11 cellular contexts compared by ENCODE assay signal in the genomic region with DNA sequence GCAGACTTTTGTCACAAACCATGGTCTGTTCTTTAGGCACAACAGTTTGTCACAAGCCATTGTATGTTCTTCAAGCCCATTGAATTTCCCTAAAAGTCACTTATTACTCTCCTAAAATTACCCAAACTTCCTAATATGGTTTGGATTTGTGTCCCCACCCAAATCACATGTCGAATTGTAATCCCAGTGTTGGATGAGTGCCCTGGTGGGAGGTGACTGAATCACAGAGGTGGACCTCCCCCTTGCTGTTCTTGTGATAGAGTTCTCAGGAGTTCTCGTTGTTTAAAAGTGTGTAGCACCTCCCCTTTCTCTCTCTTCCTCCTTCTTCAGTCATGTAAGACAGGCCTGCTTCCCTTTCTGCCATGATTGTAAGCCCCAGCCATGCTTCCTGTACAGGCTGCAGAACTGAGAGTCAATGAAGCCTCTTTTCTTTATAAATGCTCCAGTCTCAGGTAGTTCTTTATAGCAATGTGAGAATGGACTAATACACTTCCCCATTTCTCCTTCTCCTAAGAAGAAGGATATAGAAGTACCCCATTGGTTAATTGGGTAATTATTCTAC. TPM values are rescaled to one million over a fixed set of nuclear protein-coding genes. Genes with fewer than 3 reads are reported as not detected.
DNase-seq lines count a peak whose midpoint lies in the region; ATAC-seq, FAIRE-seq and TF ChIP-seq lines count a peak whose summit lies in the region.
"Had no signal": no experiment of that assay in that cellular context is flagged by ENCODE, and none has a peak within 500 bp of the region (broad histone marks: within the 10 kb centered on the region; RNA-seq: fewer than 3 reads in every experiment).

No MANE protein-coding gene starts in this region.

- peak; percentile 96 for FAIRE-seq in GM12878 (lab: Jason Lieb, UNC)
- FAIRE-seq: D721Med had no signal

- H3K4me1 ChIP-seq in GM12878 (ENCODE audit: control insufficient read depth, insufficient read depth, low read length) (peaks cover 11% of the 10 kb centered on the region), breast epithelium (no peaks in the 10 kb centered on the region)
- H3K4me1 ChIP-seq: left ventricle myocardium inferior had no signal

- CTCF ChIA-PET in GM12878 (lab: Yijun Ruan, JAX) = interaction anchor here (1.1 to 1.5 kb wide), 2 partner anchors 11 to 132 kb away, joined by 3 to 4 read pairs; no protein-coding TSS in a partner anchor

- POLR2A ChIA-PET in GM12878 (lab: Charles Lee) = no interaction called here

- BruUV-seq in GM12878 (replicated peaks; lab: Mats Ljungman, UMichigan) = no TSS peak

- peaks cover 4% of the 10 kb centered on the region; the same call in 2 of the 3 replicates for H3K9me3 ChIP-seq in GM12878 (replicated peaks; ENCODE audit: control insufficient read depth, insufficient read depth, low read length)
- H3K9me3 ChIP-seq in breast epithelium = no peaks in the 10 kb centered on the region
- H3K9me3 ChIP-seq: left ventricle myocardium inferior had no signal

- in situ Hi-C loops in GM12878 (cut with MboI) = no loop called here

- peak overlapping the region; percentile 36 for H3K27ac ChIP-seq in GM12878 (ENCODE audit: control insufficient read depth, insufficient read depth)
- no peak overlapping the region for H3K27ac ChIP-seq in breast epithelium
- H3K27ac ChIP-seq: left ventricle myocardium inferior had no signal

- WGBS in GM12878 (ENCODE audit: insufficient coverage, insufficient replicate concordance, low lambda C conversion rate, missing lambda C conversion rate) = 50% methylated on average over 2 of the region's 2 CpGs

- H3K4me2 ChIP-seq in GM12878 (ENCODE audit: control insufficient read depth, insufficient read depth) = no peak overlapping the region

- DNase-seq in GM12865 (ENCODE audit: low read depth) (peak; percentile 57), GM12878 (ENCODE audit: low read depth, low spot score) (no peak), breast epithelium (ENCODE audit: low spot score in 2 of 2) (no peak), ecto neural progenitor cell (ENCODE audit: low spot score) (no peak), LoVo (ENCODE audit: low spot score) (no peak)
- DNase-seq in activated CD4-positive, alpha-beta T cell treated with anti-CD3 and anti-CD28 coated beads for 1 hour = no peak
- DNase-seq: activated CD8-positive, alpha-beta memory T cell treated with anti-CD3 and anti-CD28 coated beads, Interleukin-2, amount 50 U/mL, for 4 hours; left ventricle myocardium inferior had no signal

- TF ChIP-seq EP300 in GM12878 (IDR thresholded peaks at IDR 0.05; ENCODE audit: borderline replicate concordance in 1 of 2, control insufficient read depth in 1 of 2, low read depth in 2 of 2, low read length in 2 of 2) = no peak

- SMC1A ChIA-PET in GM12878 (lab: Charles Lee; ENCODE audit: uncharacterized antibody, unreplicated experiment) = interaction anchor here (0.8 to 1.9 kb wide), 5 partner anchors 9 to 135 kb away, joined by 3 to 6 read pairs (median 4); no protein-coding TSS in a partner anchor

- TF ChIP-seq CTCF in GM12865 (IDR thresholded peaks at IDR 0.05; ENCODE audit: insufficient read depth, low read depth, low read length, missing control alignments) (no peak), GM12878 (IDR thresholded peaks at IDR 0.05 in 2 of 3, conservative IDR thresholded peaks at IDR 0.05 in 1 of 3; ENCODE audit: control insufficient read depth in 2 of 3, extremely low read depth in 1 of 3, insufficient read depth in 1 of 3, low read depth in 3 of 3, low read length in 3 of 3) (no peak), breast epithelium (IDR thresholded peaks at IDR 0.05) (no peak)

- no peak overlapping the region for H3K9ac ChIP-seq in GM12878 (ENCODE audit: control insufficient read depth, insufficient read depth, low read length)

- no peaks in the 10 kb centered on the region for H3K27me3 ChIP-seq in GM12878 (replicated peaks in 1 of 2; ENCODE audit: control insufficient read depth in 2 of 2, insufficient read depth in 2 of 2, low read length in 1 of 2)
- no peaks in the 10 kb centered on the region for H3K27me3 ChIP-seq in breast epithelium

- H3K4me3 ChIP-seq in GM12865 (ENCODE audit: low read depth, low read length) (no peak overlapping the region), GM12878 (no peak overlapping the region), breast epithelium (no peak overlapping the region)
- H3K4me3 ChIP-seq: left ventricle myocardium inferior had no signal

- H3K36me3 ChIP-seq in GM12878 (ENCODE audit: control insufficient read depth in 2 of 2, insufficient read depth in 2 of 2, low read length in 1 of 2) (no peaks in the 10 kb centered on the region), breast epithelium (no peaks in the 10 kb centered on the region)
- H3K36me3 ChIP-seq: left ventricle myocardium inferior had no signal

- intact Hi-C loops in GM12878 (cut with micrococcal nuclease; ENCODE audit: unreplicated experiment) (no loop called here), breast epithelium (cut with DNase I; ENCODE audit: low total_unique reads) (no loop called here)

- peak overlapping the region; percentile 44 for H2AFZ ChIP-seq in GM12878 (ENCODE audit: control insufficient read depth, low read depth, low read length)

- no peaks in the 10 kb centered on the region for H3K79me2 ChIP-seq in GM12878 (ENCODE audit: control insufficient read depth, insufficient read depth, low read length)

- TF ChIP-seq RAD21 in GM12878 (IDR thresholded peaks at IDR 0.05; ENCODE audit: insufficient read depth, low read depth, low read length) = no peak

- RAD21 ChIA-PET in GM12878 (lab: Charles Lee; ENCODE audit: unreplicated experiment) = no interaction called here

- no peaks in the 10 kb centered on the region for H4K20me1 ChIP-seq in GM12878 (ENCODE audit: control insufficient read depth, insufficient read depth)

- no peak for TF ChIP-seq POLR2A in GM12878 (IDR thresholded peaks at IDR 0.05; ENCODE audit: low read depth, low read length)
- TF ChIP-seq POLR2A in breast epithelium (IDR thresholded peaks at IDR 0.05) = no peak

- peak; percentile 84 for ATAC-seq in GM21381 (IDR thresholded peaks at IDR 0.05; ENCODE audit: unreplicated experiment)
- ATAC-seq in HG03175 (IDR thresholded peaks at IDR 0.05; ENCODE audit: unreplicated experiment) = peak; percentile 89
- ATAC-seq in GM12878 = peak; percentile 89

TF ChIP-seq in GM12878, 131 proteins besides CTCF, POLR2A, EP300 and RAD21 (continues in another document):
- TF ChIP-seq, protein P1, sequence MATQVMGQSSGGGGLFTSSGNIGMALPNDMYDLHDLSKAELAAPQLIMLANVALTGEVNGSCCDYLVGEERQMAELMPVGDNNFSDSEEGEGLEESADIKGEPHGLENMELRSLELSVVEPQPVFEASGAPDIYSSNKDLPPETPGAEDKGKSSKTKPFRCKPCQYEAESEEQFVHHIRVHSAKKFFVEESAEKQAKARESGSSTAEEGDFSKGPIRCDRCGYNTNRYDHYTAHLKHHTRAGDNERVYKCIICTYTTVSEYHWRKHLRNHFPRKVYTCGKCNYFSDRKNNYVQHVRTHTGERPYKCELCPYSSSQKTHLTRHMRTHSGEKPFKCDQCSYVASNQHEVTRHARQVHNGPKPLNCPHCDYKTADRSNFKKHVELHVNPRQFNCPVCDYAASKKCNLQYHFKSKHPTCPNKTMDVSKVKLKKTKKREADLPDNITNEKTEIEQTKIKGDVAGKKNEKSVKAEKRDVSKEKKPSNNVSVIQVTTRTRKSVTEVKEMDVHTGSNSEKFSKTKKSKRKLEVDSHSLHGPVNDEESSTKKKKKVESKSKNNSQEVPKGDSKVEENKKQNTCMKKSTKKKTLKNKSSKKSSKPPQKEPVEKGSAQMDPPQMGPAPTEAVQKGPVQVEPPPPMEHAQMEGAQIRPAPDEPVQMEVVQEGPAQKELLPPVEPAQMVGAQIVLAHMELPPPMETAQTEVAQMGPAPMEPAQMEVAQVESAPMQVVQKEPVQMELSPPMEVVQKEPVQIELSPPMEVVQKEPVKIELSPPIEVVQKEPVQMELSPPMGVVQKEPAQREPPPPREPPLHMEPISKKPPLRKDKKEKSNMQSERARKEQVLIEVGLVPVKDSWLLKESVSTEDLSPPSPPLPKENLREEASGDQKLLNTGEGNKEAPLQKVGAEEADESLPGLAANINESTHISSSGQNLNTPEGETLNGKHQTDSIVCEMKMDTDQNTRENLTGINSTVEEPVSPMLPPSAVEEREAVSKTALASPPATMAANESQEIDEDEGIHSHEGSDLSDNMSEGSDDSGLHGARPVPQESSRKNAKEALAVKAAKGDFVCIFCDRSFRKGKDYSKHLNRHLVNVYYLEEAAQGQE (IDR thresholded peaks at IDR 0.05; ENCODE audit: low read depth, low read length) = no peak
- TF ChIP-seq CBX5 (IDR thresholded peaks at IDR 0.05; ENCODE audit: low read depth) (no peak), SPI1 (IDR thresholded peaks at IDR 0.05; ENCODE audit: borderline replicate concordance, insufficient read depth, low read depth, low read length) (peak; percentile 54; the same call in 1 of the 2 replicates), ZNF217 (IDR thresholded peaks at IDR 0.05) (no peak), POLR2AphosphoS5 (IDR thresholded peaks at IDR 0.05; ENCODE audit: low read length) (no peak), NFYA (IDR thresholded peaks at IDR 0.05; ENCODE audit: borderline replicate concordance, low read depth, low read length) (no peak), KAT2A (conservative IDR thresholded peaks at IDR 0.05; ENCODE audit: control insufficient read depth, low read depth, low read length) (no peak), YY1 (IDR thresholded peaks at IDR 0.05; ENCODE audit: low read depth, low read length) (peak; percentile 73), PML (IDR thresholded peaks at IDR 0.05; ENCODE audit: low read length) (no peak), IKZF2 (IDR thresholded peaks at IDR 0.05) (peak; percentile 8 to 17; a peak in 2 of 4 replicates)

RNA-seq across cellular contexts. Expression of gene GYPC, which starts 11.2 kb away (rescaled TPM):
- 88.5 and 88.9 TPM in 2 replicates for total RNA-seq in GM12878 (2013; cell fraction: nucleolus; rRNA removed)
- total RNA-seq in GM12878 (2014; rRNA removed) = 139 TPM in 2 replicates
- total RNA-seq in GM12878 (2014; rRNA removed; fragmentation: Illumina TruSeq; extraction: Trizol) = 79.2 and 82.0 TPM in 2 replicates
- 80.1 and 85.2 TPM in 2 replicates for total RNA-seq in GM12878 (2021)
- 46.1 TPM for polyA plus RNA-seq in GM12878 (2011; ENCODE audit: low read depth)
- polyA plus RNA-seq in GM12878 (2011; rRNA removed) = 95.2 and 132 TPM in 2 replicates
- 184 and 207 TPM in 2 replicates for polyA plus RNA-seq in GM12878 (2011; cell fraction: cytosol; rRNA removed)
- polyA plus RNA-seq in GM12878 (2011; cell fraction: nucleus; rRNA removed) = 70.7 and 93.4 TPM in 2 replicates
- polyA plus RNA-seq in GM12878 (2012) = 109 and 131 TPM in 2 replicates
- polyA plus RNA-seq in GM12878 (2014; fragmentation: Illumina TruSeq; extraction: Trizol) = 26.4 and 72.9 TPM in 2 replicates
- polyA plus RNA-seq in GM12878 (2014; fragmentation: Nextera tagmentation; extraction: Ambion mirVana) = 10 to 100 TPM; 26.2 to 37.8 TPM
- 143 and 150 TPM in 2 replicates for polyA plus RNA-seq in GM12878 (2014; rRNA removed)
- 10 to 100 TPM; 80.7 to 87.6 TPM for polyA plus RNA-seq in GM12878 (2016; fragmentation: Nextera tagmentation; extraction: Ambion mirVana)
- polyA minus RNA-seq in GM12878 (2011; rRNA and poly(A)+ RNA removed) = 133 and 136 TPM in 2 replicates
- polyA minus RNA-seq in GM12878 (2011; cell fraction: cytosol; rRNA and poly(A)+ RNA removed) = 29.8 and 36.8 TPM in 2 replicates
- 19.5 and 31.5 TPM in 2 replicates for polyA minus RNA-seq in GM12878 (2011; cell fraction: nucleus; rRNA and poly(A)+ RNA removed)
- total RNA-seq in breast epithelium = 100 to 1,000 TPM in 2 of 3 donors, 10 to 100 TPM in 1; 61.6 to 181 (median 127) TPM
